8 cellular contexts compared by ENCODE assay signal in genomic region chr2:128027801-128028667, GRCh38. TPM values are rescaled to one million over a fixed set of nuclear protein-coding genes. Genes with fewer than 3 reads are reported as not detected.
DNase-seq lines count a peak whose midpoint lies in the region; ATAC-seq and TF ChIP-seq lines count a peak whose summit lies in the region.

SAP130 (minus strand) TSS chr2:128028059; CDS start chr2:128026292, 1,767 bp downstream.

- no peak for TF ChIP-seq CTCF in astrocyte of the cerebellum (IDR thresholded peaks at IDR 0.05; ENCODE audit: low read depth, low read length, missing control alignments)

- H3K9ac ChIP-seq in rectal smooth muscle tissue (ENCODE audit: low read length), result peak within 1 kb of the TSS; percentile 29

- DNase-seq in NCI-H2081 (lab: John Stamatoyannopoulos, UW) (peak; percentile 90 to 95), T-helper 9 cell (peak; percentile 98), astrocyte of the cerebellum (ENCODE audit: low read depth) (peak; percentile 80), hepatic stellate cell (ENCODE audit: low spot score) (peak; percentile 95), aorta (peak; percentile 99 to 100)

- peaks cover 10% of the 10 kb centered on the region for H3K4me1 ChIP-seq in rectal smooth muscle tissue (ENCODE audit: control insufficient read depth, insufficient read depth, low read length)
- no peaks in the 10 kb centered on the region for H3K4me1 ChIP-seq in aorta (ENCODE audit: control insufficient read depth in 1 of 2, insufficient read depth in 2 of 2, low read length in 2 of 2)

- intact Hi-C loops in aorta (cut with DNase I), result loop anchor here (2.0 to 10.0 kb wide), 3 partner anchors 63 to 143 kb away; partner anchors contain the start of genes UGGT1 (in 2 of the 2) and AMMECR1L (in 1 of the 2)

- in situ Hi-C loops in astrocyte of the cerebellum (cut with HindIII; ENCODE audit: low sequenced_read_pairs), result no loop called here

- 0% methylated on average over 73 to 106 of the region's 106 CpGs for WGBS in aorta, 2 donors

- H3K27me3 ChIP-seq in rectal smooth muscle tissue (ENCODE audit: control insufficient read depth, insufficient read depth, low read length) (no peaks in the 10 kb centered on the region), aorta (ENCODE audit: control insufficient read depth in 1 of 2, insufficient read depth in 2 of 2, low read length in 1 of 2) (no peaks in the 10 kb centered on the region)

- ATAC-seq in GM18517 (IDR thresholded peaks at IDR 0.05; ENCODE audit: unreplicated experiment) (peak; percentile 72), HG03039 (IDR thresholded peaks at IDR 0.05; ENCODE audit: unreplicated experiment) (peak; percentile 82), aorta (ENCODE audit: low FRiP score) (peak; percentile 97)

- peak within 1 kb of the TSS; percentile 87 for H3K4me3 ChIP-seq in astrocyte of the cerebellum (ENCODE audit: low read depth, low read length)
- H3K4me3 ChIP-seq in rectal smooth muscle tissue (ENCODE audit: low read length), result peak within 1 kb of the TSS; percentile 86
- H3K4me3 ChIP-seq in aorta (ENCODE audit: low read length in 2 of 2), result peak within 1 kb of the TSS; percentile 86 to 90

- H3K36me3 ChIP-seq in rectal smooth muscle tissue (ENCODE audit: control insufficient read depth, insufficient read depth, low read length), result no peaks in the 10 kb centered on the region
- no peaks in the 10 kb centered on the region for H3K36me3 ChIP-seq in aorta (ENCODE audit: control insufficient read depth in 1 of 2, insufficient read depth in 2 of 2, low read length in 1 of 2)

- H3K9me3 ChIP-seq in aorta (ENCODE audit: control insufficient read depth, low read length), result no peaks in the 10 kb centered on the region

- H3K27ac ChIP-seq in rectal smooth muscle tissue (ENCODE audit: low read depth, low read length) (peak within 1 kb of the TSS; percentile 90), aorta (ENCODE audit: low read depth in 1 of 2, low read length in 2 of 2) (peak within 1 kb of the TSS in 1 of 2 donors; percentile 91)

RNA-seq across cellular contexts. Expression of gene SAP130, which starts in this region (rescaled TPM):
- 10 to 100 TPM; 23.5 to 23.8 TPM for total RNA-seq in aorta
- 1 to 10 TPM; 3.6 to 9.2 TPM for polyA plus RNA-seq in aorta
